Comparison of ENCODE assay signal across 25 cellular contexts in the genomic region with DNA sequence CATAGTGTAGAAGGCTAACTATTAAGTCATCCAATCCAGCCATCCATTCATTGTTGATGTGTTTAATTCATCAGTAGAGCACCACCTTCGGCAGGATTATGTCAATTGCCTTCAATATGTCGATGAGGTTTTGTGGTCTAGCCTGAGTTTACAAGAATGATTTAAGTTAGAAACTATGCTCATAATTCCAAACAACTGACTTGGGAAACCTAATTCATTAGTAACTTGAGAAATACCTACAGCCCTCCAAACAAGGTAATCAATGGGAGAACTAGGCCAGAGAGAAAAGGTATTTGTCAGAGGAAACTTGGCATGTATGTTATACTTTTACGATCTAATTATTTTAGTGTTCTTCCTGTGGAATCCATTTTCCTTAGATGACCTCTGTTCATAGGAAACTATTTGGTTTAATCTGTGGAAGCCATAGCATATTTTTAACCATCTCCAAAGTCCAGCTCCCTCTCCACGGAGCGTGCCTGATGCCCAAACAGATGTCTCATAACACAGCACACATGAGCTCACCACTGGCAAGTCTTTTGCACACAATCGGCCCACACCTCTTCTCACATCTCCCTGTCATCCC.
DNase-seq lines count a peak whose midpoint lies in the region; ATAC-seq, FAIRE-seq and TF ChIP-seq lines count a peak whose summit lies in the region.
"Had no signal": no experiment of that assay in that cellular context is flagged by ENCODE, and none has a peak within 500 bp of the region (broad histone marks: within the 10 kb centered on the region; RNA-seq: fewer than 3 reads in every experiment).

No MANE protein-coding gene starts in this region.

- FAIRE-seq in pancreas (lab: Jason Lieb, UNC) = no peak

- no peak for ATAC-seq in pancreas
- ATAC-seq: left lobe of liver, psoas muscle had no signal

- H3K27me3 ChIP-seq in fibroblast of lung (ENCODE audit: control insufficient read depth, insufficient read depth, low read length) (no peaks in the 10 kb centered on the region), skeletal muscle satellite cell (ENCODE audit: control insufficient read depth, insufficient read depth, low read length) (no peaks in the 10 kb centered on the region), A673 (replicated peaks; ENCODE audit: insufficient read depth, low read depth, low read length, poor library complexity) (no peaks in the 10 kb centered on the region), pancreas (no peaks in the 10 kb centered on the region)
- H3K27me3 ChIP-seq: BLaER1, neural progenitor cell, transverse colon had no signal

- H2AFZ ChIP-seq in fibroblast of lung (ENCODE audit: low read length) = no peak overlapping the region
- H2AFZ ChIP-seq: neural progenitor cell had no signal

- BruUV-seq in A673 (replicated peaks; lab: Mats Ljungman, UMichigan) = no TSS peak

- WGBS in pancreas, 2 donors = 82 to 87% methylated on average over 6 of the region's 6 CpGs

- TF ChIP-seq CTCF in fibroblast of lung (conservative IDR thresholded peaks at IDR 0.05 in 1 of 2, IDR thresholded peaks at IDR 0.05 in 1 of 2; ENCODE audit: low read depth in 1 of 2, low read length in 2 of 2) (peak in 1 of 2 donors; percentile 2), A673 (conservative IDR thresholded peaks at IDR 0.05; ENCODE audit: low read depth, low read length) (no peak), pancreas (IDR thresholded peaks at IDR 0.05) (no peak)

- H3K9me3 ChIP-seq in fibroblast of lung (ENCODE audit: control insufficient read depth, insufficient read depth, low read depth, low read length) = no peaks in the 10 kb centered on the region
- no peaks in the 10 kb centered on the region for H3K9me3 ChIP-seq in skeletal muscle satellite cell (replicated peaks; ENCODE audit: low read length)
- H3K9me3 ChIP-seq in A673 (ENCODE audit: low read depth, low read length, poor library complexity, severe bottlenecking) = no peaks in the 10 kb centered on the region
- H3K9me3 ChIP-seq in pancreas = no peaks in the 10 kb centered on the region
- H3K9me3 ChIP-seq: BLaER1, psoas muscle, transverse colon had no signal

- CTCF ChIA-PET in A673 (lab: Charles Lee) = no interaction called here

- H3K4me1 ChIP-seq in fibroblast of lung (ENCODE audit: control insufficient read depth, extremely low read depth, insufficient read depth, low read length) (peaks cover 24% of the 10 kb centered on the region), skeletal muscle satellite cell (ENCODE audit: control insufficient read depth, insufficient read depth, low read length) (peaks cover 46% of the 10 kb centered on the region), A673 (ENCODE audit: insufficient read depth, low read length, poor library complexity, severe bottlenecking) (peaks cover 19% of the 10 kb centered on the region), pancreas (no peaks in the 10 kb centered on the region)
- H3K4me1 ChIP-seq: BLaER1, neural progenitor cell, psoas muscle had no signal

- H3K79me2 ChIP-seq in fibroblast of lung (ENCODE audit: control insufficient read depth, insufficient read depth, low read length) = no peaks in the 10 kb centered on the region

- H3K4me2 ChIP-seq in fibroblast of lung (ENCODE audit: extremely low read depth, insufficient read depth, low read length) = peak overlapping the region; percentile 52
- H3K4me2 ChIP-seq in skeletal muscle satellite cell (ENCODE audit: low read length) = no peak overlapping the region
- H3K4me2 ChIP-seq: BLaER1, neural progenitor cell had no signal

- peak; percentile 84 for DNase-seq in ELR (ENCODE audit: low read depth)
- peak; percentile 88 for DNase-seq in M059J (ENCODE audit: low read depth)
- peak; percentile 80 to 83 for DNase-seq in fibroblast of lung (ENCODE audit: low read depth in 2 of 2)
- no peak for DNase-seq in A673 (ENCODE audit: low spot score)
- DNase-seq in pancreas = no peak
- DNase-seq in NCI-H82 (lab: John Stamatoyannopoulos, UW) = no peak
- no peak for DNase-seq in SIG-M5 treated with dmso at 0.1 percent for 504 hours (lab: John Stamatoyannopoulos, UW; ENCODE audit: unreplicated experiment)
- DNase-seq: activated naive CD4-positive, alpha-beta T cell treated with anti-CD3 and anti-CD28 coated beads for 36 hours; activated T-cell treated with anti-CD3 and anti-CD28 coated beads, Interleukin-2, amount 50 U/mL, for 48 hours; amygdala; central memory CD4-positive, alpha-beta T cell; Kasumi-1; midbrain; NCI-H1092 treated with DMSO at 0.1 percent for 48 hours; NCI-H2029 treated with DMSO at 0.1 percent for 48 hours; NK-92 treated with Interleukin-12 subunit alpha and Interleukin-12 subunit beta, amount 100 ng/mL, for 24 hours; psoas muscle; RPMI8226; stimulated activated CD4-positive, alpha-beta T cell treated with anti-CD3 and anti-CD28 coated beads, Interleukin-4, amount 100 ng/mL, for 1 hour; transverse colon had no signal

- intact Hi-C loops in A673 (cut with micrococcal nuclease; ENCODE audit: unreplicated experiment) (no loop called here), pancreas (cut with DNase I) (no loop called here)

- H3K9ac ChIP-seq in fibroblast of lung (ENCODE audit: insufficient read depth, low read length) = no peak overlapping the region
- H3K9ac ChIP-seq in skeletal muscle satellite cell (ENCODE audit: low read depth, low read length) = peak overlapping the region; percentile 2
- H3K9ac ChIP-seq: BLaER1, neural progenitor cell had no signal

- H4K20me1 ChIP-seq in fibroblast of lung (ENCODE audit: control insufficient read depth, extremely low read depth, insufficient read depth, low read length) = no peaks in the 10 kb centered on the region
- H4K20me1 ChIP-seq: BLaER1 had no signal

- no peak overlapping the region for H3K4me3 ChIP-seq in fibroblast of lung (replicated peaks in 1 of 4; ENCODE audit: control extremely low read depth in 1 of 4, insufficient read depth in 1 of 4, low read depth in 3 of 4, low read length in 4 of 4)
- H3K4me3 ChIP-seq in skeletal muscle satellite cell (ENCODE audit: low read length) = no peak overlapping the region
- no peak overlapping the region for H3K4me3 ChIP-seq in A673 (ENCODE audit: low read depth, low read length, poor library complexity, severe bottlenecking)
- H3K4me3 ChIP-seq in pancreas = no peak overlapping the region
- H3K4me3 ChIP-seq: BLaER1, neural progenitor cell, psoas muscle, skin epidermis, transverse colon had no signal

- POLR2A ChIA-PET in A673 (lab: Charles Lee; ENCODE audit: low non-redundant PET) = no interaction called here

- H3K27ac ChIP-seq in fibroblast of lung (ENCODE audit: insufficient read depth, low read length) = peak overlapping the region; percentile 62
- no peak overlapping the region for H3K27ac ChIP-seq in A673 (ENCODE audit: low read depth, low read length, poor library complexity, severe bottlenecking)
- H3K27ac ChIP-seq in pancreas = no peak overlapping the region
- H3K27ac ChIP-seq: BLaER1, neural progenitor cell, psoas muscle had no signal

- H3K36me3 ChIP-seq in fibroblast of lung (ENCODE audit: control insufficient read depth, insufficient read depth, low read length) (no peaks in the 10 kb centered on the region), skeletal muscle satellite cell (ENCODE audit: insufficient read depth, low read length) (peaks cover 12% of the 10 kb centered on the region), A673 (ENCODE audit: insufficient read depth, low read length, poor library complexity, severe bottlenecking) (no peaks in the 10 kb centered on the region), pancreas (no peaks in the 10 kb centered on the region)
- H3K36me3 ChIP-seq: BLaER1, neural progenitor cell, transverse colon had no signal

Comparison
In these comparisons a context has a peak if more than half of its experiments do, and no peak if none do; other contexts are left out.
1. DNase-seq: peak in ELR (single experiment), M059J (single experiment) and fibroblast of lung (2 of 2); none in A673 (single experiment), pancreas (0 of 6), NCI-H82 (single experiment) and SIG-M5 treated with dmso at 0.1 percent for 504 hours (single experiment).